ENCODE assay signal across 9 cellular contexts in the genomic region with DNA sequence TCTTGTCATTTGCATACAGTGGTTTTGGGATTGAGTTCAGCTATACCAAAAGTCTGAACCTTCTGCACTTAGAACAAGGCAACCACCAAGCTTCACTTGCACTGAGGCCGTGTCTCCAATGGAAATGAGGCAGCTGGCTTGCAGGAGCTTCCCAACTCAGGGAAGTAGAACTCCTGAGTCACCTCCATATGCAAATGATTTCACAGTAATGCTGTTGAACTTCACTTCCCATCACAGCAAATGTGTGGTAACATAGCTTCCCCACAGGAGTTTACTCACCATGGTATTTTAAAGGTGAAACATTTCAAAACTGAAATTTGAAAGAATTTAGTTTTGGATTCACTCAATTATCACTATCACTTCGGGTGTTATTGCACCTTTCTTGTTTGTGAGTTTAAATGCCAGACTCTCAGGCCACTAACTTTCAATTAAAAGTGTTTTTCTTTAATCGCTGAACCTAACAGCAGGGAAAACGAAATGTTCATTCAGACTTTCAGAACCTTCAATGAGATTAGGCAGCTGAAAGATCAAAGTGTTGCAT. TPM values are rescaled to one million over a fixed set of nuclear protein-coding genes. Genes with fewer than 3 reads are reported as not detected.
DNase-seq lines count a peak whose midpoint lies in the region; ATAC-seq and TF ChIP-seq lines count a peak whose summit lies in the region.
"Had no signal": no experiment of that assay in that cellular context is flagged by ENCODE, and none has a peak within 500 bp of the region (broad histone marks: within the 10 kb centered on the region; RNA-seq: fewer than 3 reads in every experiment).

No MANE protein-coding gene starts in this region.

- no peaks in the 10 kb centered on the region for H3K9me2 ChIP-seq in SK-N-SH

- H3K27ac ChIP-seq in SK-N-SH (ENCODE audit: low read depth in 2 of 2, low read length in 1 of 2), result no peak overlapping the region

- H3K4me1 ChIP-seq in SK-N-SH (ENCODE audit: control insufficient read depth in 1 of 2, insufficient read depth in 2 of 2, low read depth in 1 of 2, low read length in 1 of 2), result peaks cover 0 to 6% of the 10 kb centered on the region in 2 experiments; a peak in 3 of 4 replicates

- peak overlapping the region; percentile 80 for H3K27ac Mint-ChIP-seq in dendritic cell treated with granulocyte-macrophage colony-stimulating factor and Interleukin-4, amounts not matched to agents 40 ng/mL and 50 ng/mL, for 4 days

- DNase-seq in DMS 273 (lab: John Stamatoyannopoulos, UW; ENCODE audit: unreplicated experiment) (no peak), NCI-H1930 (lab: John Stamatoyannopoulos, UW) (no peak), lower leg skin (ENCODE audit: low spot score in 2 of 2) (no peak), SK-N-SH (no peak)
- DNase-seq: NCI-H524 had no signal

- H3K4me2 ChIP-seq in SK-N-SH, result no peak overlapping the region

- no peaks in the 10 kb centered on the region for H3K27me3 Mint-ChIP-seq in dendritic cell treated with granulocyte-macrophage colony-stimulating factor and Interleukin-4, amounts not matched to agents 40 ng/mL and 50 ng/mL, for 4 days

- WGBS in lower leg skin, 2 donors, result 74 to 84% methylated on average over 4 of the region's 4 CpGs
- WGBS in SK-N-SH (ENCODE audit: low lambda C conversion rate), result 95% methylated on average over 4 of the region's 4 CpGs

- POLR2A ChIA-PET in SK-N-SH (lab: Yijun Ruan, JAX), result no interaction called here

- intact Hi-C loops in dendritic cell treated with granulocyte-macrophage colony-stimulating factor and Interleukin-4, amounts not matched to agents 40 ng/mL and 50 ng/mL, for 4 days (cut with micrococcal nuclease), result loop anchor here (5.0 to 10.0 kb wide), 2 partner anchors 113 to 475 kb away; a partner anchor contains a TSS
- intact Hi-C loops in lower leg skin (cut with DNase I; ENCODE audit: low total_unique reads), result no loop called here

- H3F3A ChIP-seq in SK-N-SH (replicated peaks; ENCODE audit: insufficient read depth), result peaks cover 14% of the 10 kb centered on the region

- peak overlapping the region; percentile 48 for H3K4me3 Mint-ChIP-seq in dendritic cell treated with granulocyte-macrophage colony-stimulating factor and Interleukin-4, amounts not matched to agents 40 ng/mL and 50 ng/mL, for 4 days

- no peak for TF ChIP-seq RAD21 in SK-N-SH (IDR thresholded peaks at IDR 0.05; ENCODE audit: low read length)

- H3K27me3 ChIP-seq in SK-N-SH (ENCODE audit: insufficient read depth), result no peaks in the 10 kb centered on the region

- ATAC-seq in GM21390 (IDR thresholded peaks at IDR 0.05; ENCODE audit: unreplicated experiment) (peak; percentile 61), HG03565 (IDR thresholded peaks at IDR 0.05; ENCODE audit: unreplicated experiment) (peak; percentile 58)

- H3K79me2 ChIP-seq in SK-N-SH (ENCODE audit: insufficient read depth), result peaks cover 84% of the 10 kb centered on the region

- H3K4me1 Mint-ChIP-seq in dendritic cell treated with granulocyte-macrophage colony-stimulating factor and Interleukin-4, amounts not matched to agents 40 ng/mL and 50 ng/mL, for 4 days (ENCODE audit: low read depth), result peaks cover 62% of the 10 kb centered on the region

- no peak overlapping the region for H3K9ac ChIP-seq in SK-N-SH

- no peaks in the 10 kb centered on the region for H3K9me3 Mint-ChIP-seq in dendritic cell treated with granulocyte-macrophage colony-stimulating factor and Interleukin-4, amounts not matched to agents 40 ng/mL and 50 ng/mL, for 4 days

- no peaks in the 10 kb centered on the region for H4K20me1 ChIP-seq in SK-N-SH (ENCODE audit: insufficient read depth)

- H3K4me3 ChIP-seq in GM08714 (ENCODE audit: low read length) (peak overlapping the region; percentile 48; the same call in 1 of the 2 replicates), lower leg skin (ENCODE audit: low read depth, poor library complexity, severe bottlenecking) (no peak overlapping the region), SK-N-SH (ENCODE audit: low read depth in 2 of 2, low read length in 1 of 2) (no peak overlapping the region)

- CTCF ChIA-PET in SK-N-SH (lab: Yijun Ruan, JAX), result no interaction called here

- H3K36me3 Mint-ChIP-seq in dendritic cell treated with granulocyte-macrophage colony-stimulating factor and Interleukin-4, amounts not matched to agents 40 ng/mL and 50 ng/mL, for 4 days (ENCODE audit: low read depth), result peaks cover 98% of the 10 kb centered on the region

- no peaks in the 10 kb centered on the region for H3K9me3 ChIP-seq in SK-N-SH

- TF ChIP-seq CTCF in lower leg skin (IDR thresholded peaks at IDR 0.05) (no peak), SK-N-SH (IDR thresholded peaks at IDR 0.05) (no peak)

- TF ChIP-seq EP300 in SK-N-SH (IDR thresholded peaks at IDR 0.05; ENCODE audit: borderline replicate concordance in 1 of 2, low read depth in 1 of 2, low read length in 1 of 2), result no peak

- no peak for TF ChIP-seq POLR2A in lower leg skin (IDR thresholded peaks at IDR 0.05)

- no peak overlapping the region for H2AFZ ChIP-seq in SK-N-SH (ENCODE audit: low read depth)

- peaks cover 41 to 84% of the 10 kb centered on the region in 2 experiments for H3K36me3 ChIP-seq in SK-N-SH (replicated peaks in 1 of 2; ENCODE audit: control insufficient read depth in 1 of 2, insufficient read depth in 2 of 2, low read length in 1 of 2)

TF ChIP-seq in SK-N-SH, 30 proteins besides CTCF, POLR2A, EP300 and RAD21:
- no peak for TF ChIP-seq JUND (IDR thresholded peaks at IDR 0.05)
- TF ChIP-seq TEAD4 (IDR thresholded peaks at IDR 0.05; ENCODE audit: borderline replicate concordance, insufficient read depth), result no peak
- TF ChIP-seq FOSL2 (IDR thresholded peaks at IDR 0.05; ENCODE audit: borderline replicate concordance, low read depth), result no peak
- no peak for TF ChIP-seq MEF2A (IDR thresholded peaks at IDR 0.05; ENCODE audit: borderline replicate concordance, low read depth)
- TF ChIP-seq ELF1 (IDR thresholded peaks at IDR 0.05), result no peak
- no peak for TF ChIP-seq MXI1 (IDR thresholded peaks at IDR 0.05; ENCODE audit: low read depth, low read length)
- no peak for TF ChIP-seq TAF1 (IDR thresholded peaks at IDR 0.05; ENCODE audit: borderline replicate concordance, low read depth, low read length)
- TF ChIP-seq TCF12 (IDR thresholded peaks at IDR 0.05), result no peak
- TF ChIP-seq SIN3A (IDR thresholded peaks at IDR 0.05; ENCODE audit: borderline replicate concordance, low read depth, low read length), result no peak
- no peak for TF ChIP-seq YY1 (IDR thresholded peaks at IDR 0.05; ENCODE audit: low read depth)
- TF ChIP-seq, protein P1, sequence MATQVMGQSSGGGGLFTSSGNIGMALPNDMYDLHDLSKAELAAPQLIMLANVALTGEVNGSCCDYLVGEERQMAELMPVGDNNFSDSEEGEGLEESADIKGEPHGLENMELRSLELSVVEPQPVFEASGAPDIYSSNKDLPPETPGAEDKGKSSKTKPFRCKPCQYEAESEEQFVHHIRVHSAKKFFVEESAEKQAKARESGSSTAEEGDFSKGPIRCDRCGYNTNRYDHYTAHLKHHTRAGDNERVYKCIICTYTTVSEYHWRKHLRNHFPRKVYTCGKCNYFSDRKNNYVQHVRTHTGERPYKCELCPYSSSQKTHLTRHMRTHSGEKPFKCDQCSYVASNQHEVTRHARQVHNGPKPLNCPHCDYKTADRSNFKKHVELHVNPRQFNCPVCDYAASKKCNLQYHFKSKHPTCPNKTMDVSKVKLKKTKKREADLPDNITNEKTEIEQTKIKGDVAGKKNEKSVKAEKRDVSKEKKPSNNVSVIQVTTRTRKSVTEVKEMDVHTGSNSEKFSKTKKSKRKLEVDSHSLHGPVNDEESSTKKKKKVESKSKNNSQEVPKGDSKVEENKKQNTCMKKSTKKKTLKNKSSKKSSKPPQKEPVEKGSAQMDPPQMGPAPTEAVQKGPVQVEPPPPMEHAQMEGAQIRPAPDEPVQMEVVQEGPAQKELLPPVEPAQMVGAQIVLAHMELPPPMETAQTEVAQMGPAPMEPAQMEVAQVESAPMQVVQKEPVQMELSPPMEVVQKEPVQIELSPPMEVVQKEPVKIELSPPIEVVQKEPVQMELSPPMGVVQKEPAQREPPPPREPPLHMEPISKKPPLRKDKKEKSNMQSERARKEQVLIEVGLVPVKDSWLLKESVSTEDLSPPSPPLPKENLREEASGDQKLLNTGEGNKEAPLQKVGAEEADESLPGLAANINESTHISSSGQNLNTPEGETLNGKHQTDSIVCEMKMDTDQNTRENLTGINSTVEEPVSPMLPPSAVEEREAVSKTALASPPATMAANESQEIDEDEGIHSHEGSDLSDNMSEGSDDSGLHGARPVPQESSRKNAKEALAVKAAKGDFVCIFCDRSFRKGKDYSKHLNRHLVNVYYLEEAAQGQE (IDR thresholded peaks at IDR 0.05; ENCODE audit: low read depth, low read length), result no peak
- no peak for TF ChIP-seq POLR2AphosphoS5 (IDR thresholded peaks at IDR 0.05; ENCODE audit: low read depth, low read length)

RNA-seq across cellular contexts. Expression of a gene that starts 9.0 kb away (rescaled TPM):
- 1 to 10 TPM in 1 of 4 donors, under 1 TPM in 3; 0.08 to 1.5 (median 0.50) TPM for total RNA-seq in lower leg skin
- polyA plus RNA-seq in SK-N-SH (2012; rRNA removed), result 25.8 and 30.9 TPM in 2 replicates
- polyA plus RNA-seq in SK-N-SH (2012; cell fraction: cytosol; rRNA removed), result 28.2 and 30.3 TPM in 2 replicates
- 24.6 and 47.3 TPM in 2 replicates for polyA plus RNA-seq in SK-N-SH (2012; cell fraction: nucleus; rRNA removed)

RNA-seq across cellular contexts. Expression of a gene that starts 21.6 kb away (rescaled TPM):
- total RNA-seq in lower leg skin, result 10 to 100 TPM in 2 of 4 donors, 1 to 10 TPM in 2; 6.1 to 15.3 (median 9.1) TPM
- 11.4 and 13.1 TPM in 2 replicates for polyA plus RNA-seq in SK-N-SH (2012; rRNA removed)
- 19.4 and 23.2 TPM in 2 replicates for polyA plus RNA-seq in SK-N-SH (2012; cell fraction: cytosol; rRNA removed)
- polyA plus RNA-seq in SK-N-SH (2012; cell fraction: nucleus; rRNA removed), result 3.1 and 5.8 TPM in 2 replicates

RNA-seq across cellular contexts. Expression of a gene that starts 51.0 kb away (rescaled TPM):
- total RNA-seq in lower leg skin, result 1 to 10 TPM in 2 of 4 donors, under 1 TPM in 1, not detected in 1; 0.63 to 2.5 (median 1.3) TPM
- polyA plus RNA-seq in SK-N-SH (2012; rRNA removed), result 11.1 and 19.4 TPM in 2 replicates
- polyA plus RNA-seq in SK-N-SH (2012; cell fraction: cytosol; rRNA removed), result 12.8 and 15.3 TPM in 2 replicates
- 8.5 and 17.6 TPM in 2 replicates for polyA plus RNA-seq in SK-N-SH (2012; cell fraction: nucleus; rRNA removed)
